ENCODE assay signal across 10 cellular contexts in the genomic region with DNA sequence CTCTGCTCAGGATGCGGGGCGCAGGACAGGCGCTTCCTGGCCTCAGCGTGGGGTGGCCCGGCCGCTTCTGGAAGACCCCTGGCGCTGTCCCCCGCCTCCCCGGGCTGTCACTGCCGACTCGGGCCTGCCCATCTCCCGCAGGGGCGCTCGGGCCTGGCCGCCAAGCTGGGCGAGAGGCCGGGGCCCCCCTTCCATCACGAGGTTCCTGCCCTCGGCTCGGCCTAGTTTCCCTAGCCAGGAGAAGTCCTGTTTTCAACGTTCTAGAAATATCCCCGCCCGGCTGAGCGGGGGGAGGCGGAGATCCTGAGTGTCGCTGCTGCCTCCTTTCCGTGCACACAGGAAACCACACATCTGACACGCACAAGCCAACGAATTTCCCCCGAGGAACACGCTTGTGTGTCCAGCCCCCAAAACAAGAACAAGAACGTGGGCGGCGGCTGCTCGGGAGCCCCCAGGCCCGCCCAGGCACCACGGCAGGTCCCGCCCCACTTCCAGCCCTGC. TPM values are rescaled to one million over a fixed set of nuclear protein-coding genes. Genes with fewer than 3 reads are reported as not detected.
DNase-seq lines count a peak whose midpoint lies in the region; ATAC-seq and TF ChIP-seq lines count a peak whose summit lies in the region.
"Had no signal": no experiment of that assay in that cellular context is flagged by ENCODE, and none has a peak within 500 bp of the region (broad histone marks: within the 10 kb centered on the region; RNA-seq: fewer than 3 reads in every experiment).

No MANE protein-coding gene starts in this region.

- peaks cover 0 to 7% (median 5%) of the 10 kb centered on the region in 3 donors for H3K4me1 Mint-ChIP-seq in IgD-negative memory B cell
- H3K4me1 Mint-ChIP-seq in activated CD8-positive, alpha-beta T cell treated with anti-CD3 and anti-CD28 coated beads for 36 hours (ENCODE audit: low read depth): peaks cover 5% of the 10 kb centered on the region

- peaks cover 3% of the 10 kb centered on the region for H3K36me3 Mint-ChIP-seq in IgD-negative memory B cell
- no peaks in the 10 kb centered on the region for H3K36me3 Mint-ChIP-seq in activated CD8-positive, alpha-beta T cell treated with anti-CD3 and anti-CD28 coated beads for 36 hours (ENCODE audit: low read depth)

- H3K4me1 ChIP-seq in osteoblast (ENCODE audit: insufficient read depth, low read length): no peaks in the 10 kb centered on the region

- H3K4me3 Mint-ChIP-seq in IgD-negative memory B cell: peak overlapping the region in 3 of 4 donors; percentile 63 to 90 (median 87)
- peak overlapping the region; percentile 54 for H3K4me3 Mint-ChIP-seq in activated CD8-positive, alpha-beta T cell treated with anti-CD3 and anti-CD28 coated beads for 36 hours

- H3K9me3 ChIP-seq in osteoblast (ENCODE audit: low read depth, low read length): no peaks in the 10 kb centered on the region

- intact Hi-C loops in activated CD8-positive, alpha-beta T cell treated with anti-CD3 and anti-CD28 coated beads for 36 hours (cut with micrococcal nuclease): no loop called here

- no peak overlapping the region for H3K27ac ChIP-seq in osteoblast (ENCODE audit: low read depth, low read length)

- no peak overlapping the region for H3K27ac Mint-ChIP-seq in IgD-negative memory B cell
- no peak overlapping the region for H3K27ac Mint-ChIP-seq in activated CD8-positive, alpha-beta T cell treated with anti-CD3 and anti-CD28 coated beads for 36 hours

- POLR2A ChIA-PET in activated CD8-positive, alpha-beta T cell treated with anti-CD3 and anti-CD28 coated beads for 36 hours (lab: Charles Lee): no interaction called here

- H3K27me3 ChIP-seq in osteoblast (ENCODE audit: insufficient read depth, low read length): peaks cover 3% of the 10 kb centered on the region

- no peak overlapping the region for H3K4me2 ChIP-seq in osteoblast (ENCODE audit: insufficient read depth, low read length)

- H3K79me2 ChIP-seq in osteoblast (ENCODE audit: insufficient read depth, low read length): no peaks in the 10 kb centered on the region

- H2AFZ ChIP-seq in osteoblast (ENCODE audit: low read length): no peak overlapping the region

- TF ChIP-seq CTCF in activated CD8-positive, alpha-beta T cell treated with anti-CD3 and anti-CD28 coated beads for 36 hours (IDR thresholded peaks at IDR 0.05): no peak
- TF ChIP-seq CTCF in osteoblast (IDR thresholded peaks at IDR 0.05; ENCODE audit: extremely low read depth, low read depth, low read length): no peak

- no peaks in the 10 kb centered on the region for H3K36me3 ChIP-seq in osteoblast (ENCODE audit: insufficient read depth, low read length)

- H3K9me3 Mint-ChIP-seq in IgD-negative memory B cell: peaks cover under 1 to 6% (median 2%) of the 10 kb centered on the region in 3 donors
- H3K9me3 Mint-ChIP-seq in activated CD8-positive, alpha-beta T cell treated with anti-CD3 and anti-CD28 coated beads for 36 hours: no peaks in the 10 kb centered on the region

- peak; percentile 68 for ATAC-seq in activated CD8-positive, alpha-beta T cell treated with anti-CD3 and anti-CD28 coated beads for 36 hours
- no peak for ATAC-seq in GM19351 (IDR thresholded peaks at IDR 0.05; ENCODE audit: unreplicated experiment)

- no peak overlapping the region for H3K4me3 ChIP-seq in osteoblast (ENCODE audit: insufficient read depth, low read length)

- H4K20me1 ChIP-seq in osteoblast (ENCODE audit: insufficient read depth, low read length): no peaks in the 10 kb centered on the region

- peak; percentile 60 for DNase-seq in activated CD8-positive, alpha-beta T cell treated with anti-CD3 and anti-CD28 coated beads for 36 hours
- DNase-seq in globus pallidus (ENCODE audit: low spot score) (peak; percentile 48), osteoblast (ENCODE audit: insufficient read length, low spot score, missing footprints) (no peak), LoVo (ENCODE audit: low spot score) (no peak)
- DNase-seq in stimulated activated CD8-positive, alpha-beta memory T cell treated with anti-CD3 and anti-CD28 coated beads, Interleukin-4, amount 100 ng/mL, for 48 hours: peak; percentile 36
- DNase-seq: NCI-H69 had no signal

- peaks cover 37% of the 10 kb centered on the region for H3K27me3 Mint-ChIP-seq in IgD-negative memory B cell
- peaks cover 9% of the 10 kb centered on the region for H3K27me3 Mint-ChIP-seq in activated CD8-positive, alpha-beta T cell treated with anti-CD3 and anti-CD28 coated beads for 36 hours

- CTCF ChIA-PET in activated CD8-positive, alpha-beta T cell treated with anti-CD3 and anti-CD28 coated beads for 36 hours (lab: Charles Lee): interaction anchor here (0.8 to 1.6 kb wide), 6 partner anchors 11 to 74 kb away, joined by 3 to 6 read pairs (median 4); a partner anchor contains a TSS

RNA-seq across cellular contexts. Expression of a gene that starts 33.7 kb away (rescaled TPM):
- polyA plus RNA-seq in IgD-negative memory B cell: 37.7 TPM
- 10 to 100 TPM; 21.2 to 21.3 TPM for total RNA-seq in activated CD8-positive, alpha-beta T cell treated with anti-CD3 and anti-CD28 coated beads for 36 hours
- total RNA-seq in osteoblast: 63.9 and 73.1 TPM in 2 replicates

RNA-seq across cellular contexts. Expression of a gene that starts 52.7 kb away (rescaled TPM):
- not detected for polyA plus RNA-seq in IgD-negative memory B cell
- total RNA-seq in activated CD8-positive, alpha-beta T cell treated with anti-CD3 and anti-CD28 coated beads for 36 hours: not detected
- total RNA-seq in osteoblast: under 0.01 and 0.36 TPM in 2 replicates
- total RNA-seq: M059J had no signal
- polyA plus RNA-seq: endothelial cell of umbilical vein had no signal

Comparison
In these comparisons a context has a peak if more than half of its experiments do, and no peak if none do; other contexts are left out.
1. DNase-seq: peak in activated CD8-positive, alpha-beta T cell treated with anti-CD3 and anti-CD28 coated beads for 36 hours (single experiment), globus pallidus (single experiment) and stimulated activated CD8-positive, alpha-beta memory T cell treated with anti-CD3 and anti-CD28 coated beads, Interleukin-4, amount 100 ng/mL, for 48 hours (single experiment); none in osteoblast (single experiment) and LoVo (single experiment).